11 cellular contexts compared by ENCODE assay signal in genomic region chr3:58337190-58337589, GRCh38.
"Had no signal": no experiment of that assay in that cellular context is flagged by ENCODE, and none has a peak within 500 bp of the region (broad histone marks: within the 10 kb centered on the region; RNA-seq: fewer than 3 reads in every experiment).

No MANE protein-coding gene starts in this region.

- DNase-seq: activated CD4-positive, alpha-beta T cell treated with anti-CD3 and anti-CD28 coated beads for 1 hour; activated CD4-positive, alpha-beta T cell treated with anti-CD3 and anti-CD28 coated beads, Interleukin-2, amount 50 U/mL, for 48 hours; adrenal gland; left cardiac atrium; lower lobe of right lung; midbrain; T-helper 9 cell; uterus had no signal

- H3K27ac ChIP-seq: adrenal gland, lower lobe of right lung had no signal

- H3K9me3 ChIP-seq: adrenal gland, lower lobe of right lung, tibial nerve, uterus had no signal

- H3K4me3 ChIP-seq: adrenal gland, lower lobe of right lung, tibial nerve, uterus had no signal

- ATAC-seq: esophagus mucosa; left cardiac atrium; lower lobe of right lung; stimulated activated effector memory CD8-positive, alpha-beta T cell treated with anti-CD3 and anti-CD28 coated beads, Interleukin-12 subunit alpha, Interleukin-12 subunit beta, amount 100 ng/mL, for 72 hours had no signal

- H3K27me3 ChIP-seq: adrenal gland, tibial nerve, uterus had no signal

- H3K36me3 ChIP-seq: adrenal gland, uterus had no signal
